Comparison of ENCODE assay signal across 18 cellular contexts in genomic region chr3:129404610-129405009, GRCh38.
"Had no signal": no experiment of that assay in that cellular context is flagged by ENCODE, and none has a peak within 500 bp of the region (broad histone marks: within the 10 kb centered on the region; RNA-seq: fewer than 3 reads in every experiment).

No MANE protein-coding gene starts in this region.

- H3K27me3 ChIP-seq: ascending aorta, ovary, tibial nerve had no signal

- H3K4me1 ChIP-seq: psoas muscle, tibial nerve had no signal

- H3K9me3 ChIP-seq: ascending aorta, lower lobe of right lung, ovary, psoas muscle, tibial nerve had no signal

- DNase-seq: activated CD4-positive, alpha-beta T cell treated with anti-CD3 and anti-CD28 coated beads, Interleukin-2, amount 10 ng/mL, durations not matched to agents 24 days and 14 days; activated CD8-positive, alpha-beta memory T cell treated with anti-CD3 and anti-CD28 coated beads, Interleukin-2, amount 50 U/mL, for 48 hours; activated gamma-delta T cell; activated T-cell treated with anti-CD3 and anti-CD28 coated beads, Interleukin-2, amount 50 U/mL, for 48 hours; erythroblast; foreskin melanocyte; hypothalamus; islet precursor cell; lower lobe of right lung; naive thymus-derived CD8-positive, alpha-beta T cell; ovary; psoas muscle; right cardiac atrium; stimulated activated CD4-positive, alpha-beta T cell treated with anti-CD3 and anti-CD28 coated beads, Interleukin-15, amount 100 ng/mL, for 24 hours; stimulated activated CD4-positive, alpha-beta T cell treated with anti-CD3 and anti-CD28 coated beads, Interleukin-2, amount 100 ng/mL, for 48 hours had no signal

- ATAC-seq: lower lobe of right lung; naive thymus-derived CD8-positive, alpha-beta T cell; psoas muscle; right cardiac atrium had no signal

- H3K27ac ChIP-seq: ascending aorta, coronary artery, lower lobe of right lung, ovary, psoas muscle, tibial nerve had no signal

- H3K4me3 ChIP-seq: ascending aorta, coronary artery, lower lobe of right lung, ovary, psoas muscle, tibial nerve had no signal

- H3K36me3 ChIP-seq: ascending aorta, lower lobe of right lung, ovary, tibial nerve had no signal
